Comparison of ENCODE assay signal across 14 cellular contexts in the genomic region with DNA sequence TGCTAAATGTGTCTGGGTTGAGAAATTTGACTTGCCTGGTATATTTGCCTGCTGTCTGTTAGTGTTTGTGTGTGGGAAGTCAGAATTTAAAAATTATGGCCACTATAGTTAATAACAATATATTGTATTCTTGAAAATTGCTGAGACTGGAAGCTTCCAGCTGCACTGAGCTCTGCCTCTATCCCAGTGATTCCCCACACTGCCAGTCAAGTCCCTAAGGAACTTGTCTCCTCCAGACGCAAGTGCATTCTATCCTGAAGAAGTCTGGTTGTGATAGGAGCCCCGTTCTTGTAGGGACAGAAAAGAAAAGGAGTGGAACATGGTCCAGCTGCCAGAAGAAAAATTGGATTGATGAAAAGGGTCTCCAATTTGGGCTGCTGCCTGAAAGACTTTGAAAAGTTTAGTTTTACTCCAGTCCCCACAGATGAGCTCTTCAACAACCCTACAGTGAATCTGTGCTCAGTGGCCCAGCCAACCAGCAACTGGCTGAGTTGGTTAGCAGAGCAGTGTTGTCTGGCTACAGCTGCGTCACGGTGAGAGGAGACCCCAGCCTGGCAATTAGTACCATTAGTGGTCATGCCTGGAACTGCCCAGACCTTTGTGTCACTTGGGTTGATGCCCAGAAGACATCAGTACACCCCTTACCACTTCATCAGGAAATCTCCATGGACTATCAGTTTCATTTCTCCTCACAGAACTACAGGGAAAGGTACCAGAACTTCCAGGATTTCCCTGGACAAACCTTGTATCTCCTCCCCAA.
DNase-seq lines count a peak whose midpoint lies in the region; ATAC-seq and TF ChIP-seq lines count a peak whose summit lies in the region.
"Had no signal": no experiment of that assay in that cellular context is flagged by ENCODE, and none has a peak within 500 bp of the region (broad histone marks: within the 10 kb centered on the region; RNA-seq: fewer than 3 reads in every experiment).

No MANE protein-coding gene starts in this region.

- H2BK5ac ChIP-seq in IMR-90 (ENCODE audit: low read depth, low read length, poor library complexity, severe bottlenecking), result peak overlapping the region; percentile 93

- peak overlapping the region; percentile 86 for H2BK120ac ChIP-seq in IMR-90 (ENCODE audit: low read depth, low read length)

- no peaks in the 10 kb centered on the region for H3K79me2 ChIP-seq in PC-9 (ENCODE audit: low read depth)

- peak overlapping the region; percentile 35; the same call in 1 of the 2 replicates for H3K9ac ChIP-seq in IMR-90 (ENCODE audit: low read depth, low read length)

- TF ChIP-seq RAD21 in IMR-90 (IDR thresholded peaks at IDR 0.05; ENCODE audit: low read length), result no peak

- H2BK15ac ChIP-seq in IMR-90 (ENCODE audit: low read depth, low read length), result peak overlapping the region; percentile 31; the same call in 2 of the 3 replicates

- H2AFZ ChIP-seq in IMR-90 (replicated peaks; ENCODE audit: low read length, poor library complexity), result peak overlapping the region; percentile 47
- no peak overlapping the region for H2AFZ ChIP-seq in PC-9

- no peaks in the 10 kb centered on the region for H3K36me3 ChIP-seq in IMR-90 (ENCODE audit: control insufficient read depth, insufficient read depth, low read length)
- no peaks in the 10 kb centered on the region for H3K36me3 ChIP-seq in PC-9 (ENCODE audit: low read depth)
- no peaks in the 10 kb centered on the region for H3K36me3 ChIP-seq in left ventricle myocardium inferior
- H3K36me3 ChIP-seq: colonic mucosa, tibial nerve had no signal

- CTCF ChIA-PET in IMR-90 (lab: Yijun Ruan, JAX), result interaction anchor here (1.0 to 1.8 kb wide), 9 partner anchors 52 to 487 kb away, joined by 3 to 7 read pairs (median 5); no protein-coding TSS in a partner anchor
- CTCF ChIA-PET in PC-9 (lab: Charles Lee), result no interaction called here

- peak overlapping the region; percentile 5 for H2AK9ac ChIP-seq in IMR-90 (replicated peaks; ENCODE audit: low read depth, low read length, poor library complexity)

- H2AK5ac ChIP-seq in IMR-90 (ENCODE audit: low read depth, low read length), result peak overlapping the region; percentile 84

- H4K20me1 ChIP-seq in IMR-90 (ENCODE audit: insufficient read depth, low read length), result peaks cover 3% of the 10 kb centered on the region; the same call in 1 of the 2 replicates
- H4K20me1 ChIP-seq in PC-9 (ENCODE audit: insufficient read depth), result no peaks in the 10 kb centered on the region

- H3K4me2 ChIP-seq in IMR-90 (ENCODE audit: low read depth, low read length) (no peak overlapping the region; the same call in 1 of the 2 replicates), PC-9 (peak overlapping the region; percentile 52)

- in situ Hi-C loops in IMR-90 (cut with MboI; ENCODE audit: low sequenced_read_pairs), result no loop called here

- peaks cover 14% of the 10 kb centered on the region for H3K4me1 ChIP-seq in IMR-90 (ENCODE audit: control insufficient read depth, insufficient read depth, low read length)
- peaks cover 24% of the 10 kb centered on the region for H3K4me1 ChIP-seq in PC-9 (replicated peaks; ENCODE audit: insufficient read depth)
- H3K4me1 ChIP-seq in left ventricle myocardium inferior, result peaks cover 3% of the 10 kb centered on the region
- H3K4me1 ChIP-seq: colonic mucosa, foreskin keratinocyte had no signal

- TF ChIP-seq POLR2A in IMR-90 (IDR thresholded peaks at IDR 0.05; ENCODE audit: low read depth, low read length), result no peak

- H3K4me3 ChIP-seq in IMR-90 (ENCODE audit: insufficient read depth, low read depth, low read length), result no peak overlapping the region
- H3K4me3 ChIP-seq in PC-9, result no peak overlapping the region
- H3K4me3 ChIP-seq in left ventricle myocardium inferior, result no peak overlapping the region
- H3K4me3 ChIP-seq: colonic mucosa, tibial nerve had no signal

- peak overlapping the region; percentile 45 to 78 for H4K8ac ChIP-seq in IMR-90 (ENCODE audit: low read depth in 2 of 2, low read length in 2 of 2)

- intact Hi-C loops in IMR-90 (cut with micrococcal nuclease) (loop anchor here (1.0 to 2.0 kb wide), 2 partner anchors 170 to 302 kb away; no protein-coding TSS in a partner anchor), PC-9 (cut with micrococcal nuclease; ENCODE audit: unreplicated experiment) (loop anchor here (1.0 to 5.0 kb wide), 6 partner anchors 52 to 480 kb away; no protein-coding TSS in a partner anchor), left ventricle myocardium inferior (cut with micrococcal nuclease) (no loop called here), sciatic nerve (cut with DNase I) (no loop called here)

- peak overlapping the region; percentile 88 for H3K4ac ChIP-seq in IMR-90 (ENCODE audit: low read depth, low read length)

- H3K9me1 ChIP-seq in IMR-90 (ENCODE audit: insufficient read depth, low read length), result peaks cover 16% of the 10 kb centered on the region

- TF ChIP-seq CTCF in IMR-90 (conservative IDR thresholded peaks at IDR 0.05; ENCODE audit: low read depth, low read length) (no peak), PC-9 (conservative IDR thresholded peaks at IDR 0.05) (no peak), left ventricle myocardium inferior (IDR thresholded peaks at IDR 0.05; ENCODE audit: borderline replicate concordance) (no peak)

- DNase-seq in IMR-90 (no peak), PC-9 (no peak), left ventricle myocardium inferior (no peak), sciatic nerve (ENCODE audit: low spot score) (no peak), SK-N-DZ (ENCODE audit: low spot score) (no peak)
- DNase-seq in NK-92 treated with Interleukin-12 subunit alpha and Interleukin-12 subunit beta, amount 100 ng/mL, for 24 hours (lab: John Stamatoyannopoulos, UW), result no peak
- DNase-seq: activated CD4-positive, CD25-positive, alpha-beta regulatory T cell treated with anti-CD3 and anti-CD28 coated beads, Interleukin-2, amount 50 U/mL, for 72 hours; activated gamma-delta T cell; colonic mucosa; left colon had no signal

- dilution Hi-C loops in IMR-90 (cut with HindIII; ENCODE audit: low sequenced_read_pairs, unreplicated experiment), result no loop called here

- H3K18ac ChIP-seq in IMR-90 (ENCODE audit: low read depth, low read length), result peak overlapping the region; percentile 80

- BruUV-seq in IMR-90 (replicated peaks; lab: Mats Ljungman, UMichigan) (no TSS peak), PC-9 (replicated peaks; lab: Mats Ljungman, UMichigan) (no TSS peak)

- ATAC-seq in IMR-90 (ENCODE audit: low read depth), result peak; percentile 7; the same call in 1 of the 2 replicates
- ATAC-seq in sciatic nerve, result peak; percentile 35
- no peak for ATAC-seq in HG02884 (IDR thresholded peaks at IDR 0.05; ENCODE audit: unreplicated experiment)
- ATAC-seq: left colon; stimulated activated effector memory CD8-positive, alpha-beta T cell treated with anti-CD3 and anti-CD28 coated beads, Interleukin-12 subunit alpha, Interleukin-12 subunit beta, amount 100 ng/mL, for 72 hours had no signal

- H3K9me2 ChIP-seq in PC-9 (ENCODE audit: insufficient read depth), result no peaks in the 10 kb centered on the region

- no peaks in the 10 kb centered on the region for H3K27me3 ChIP-seq in IMR-90 (ENCODE audit: control insufficient read depth, insufficient read depth, low read length)
- H3K27me3 ChIP-seq in PC-9 (ENCODE audit: insufficient read depth, low read depth), result no peaks in the 10 kb centered on the region
- H3K27me3 ChIP-seq in left ventricle myocardium inferior (ENCODE audit: low read depth), result no peaks in the 10 kb centered on the region
- H3K27me3 ChIP-seq: colonic mucosa, tibial nerve had no signal

- POLR2A ChIA-PET in IMR-90 (lab: Charles Lee; ENCODE audit: unreplicated experiment), result no interaction called here
- POLR2A ChIA-PET in PC-9 (lab: Charles Lee; ENCODE audit: unreplicated experiment), result no interaction called here

- H4K5ac ChIP-seq in IMR-90 (ENCODE audit: low read depth, low read length), result peak overlapping the region; percentile 73

- H4K91ac ChIP-seq in IMR-90 (ENCODE audit: insufficient read depth, low read depth, low read length), result peak overlapping the region; percentile 91

- no CpG with 5 or more reads among the region's 4 CpGs for WGBS in IMR-90 (ENCODE audit: extremely low coverage in 2 of 2, insufficient read length in 1 of 2), 2 experiments

- H3K27ac ChIP-seq in IMR-90 (ENCODE audit: insufficient read depth, low read length) (peak overlapping the region; percentile 76), PC-9 (peak overlapping the region; percentile 74; the same call in 1 of the 2 replicates), left ventricle myocardium inferior (replicated peaks) (peak overlapping the region; percentile 68)
- H3K27ac ChIP-seq: colonic mucosa, foreskin keratinocyte had no signal

- no peaks in the 10 kb centered on the region for H3K79me1 ChIP-seq in IMR-90 (ENCODE audit: low read depth in 1 of 2, low read length in 2 of 2)

- peak overlapping the region; percentile 85 for H2BK20ac ChIP-seq in IMR-90 (ENCODE audit: low read depth, low read length)

- peak overlapping the region; percentile 60 for H3K23ac ChIP-seq in IMR-90 (ENCODE audit: low read depth, low read length)

- peak overlapping the region; percentile 47 for H3K14ac ChIP-seq in IMR-90 (replicated peaks; ENCODE audit: low read depth, low read length)

- H3F3A ChIP-seq in PC-9 (ENCODE audit: insufficient read depth, low read depth), result peaks cover 11% of the 10 kb centered on the region; the same call in 1 of the 2 replicates

- H3K9me3 ChIP-seq in IMR-90 (ENCODE audit: control insufficient read depth, insufficient read depth, low read length) (no peaks in the 10 kb centered on the region), PC-9 (ENCODE audit: insufficient read depth, low read depth) (no peaks in the 10 kb centered on the region), left ventricle myocardium inferior (replicated peaks) (no peaks in the 10 kb centered on the region)
- H3K9me3 ChIP-seq: colonic mucosa, tibial nerve had no signal

- peak overlapping the region; percentile 64; the same call in 1 of the 2 replicates for H3K56ac ChIP-seq in IMR-90 (ENCODE audit: extremely low read depth, insufficient read depth, low read length)

TF ChIP-seq in IMR-90, 13 proteins besides CTCF, POLR2A, EP300 and RAD21 (continues in another document):
- TF ChIP-seq MXI1 (IDR thresholded peaks at IDR 0.05; ENCODE audit: borderline replicate concordance, low read depth, low read length) (no peak), BHLHE40 (IDR thresholded peaks at IDR 0.05; ENCODE audit: low read depth, low read length) (no peak), CEBPB (IDR thresholded peaks at IDR 0.05; ENCODE audit: low read depth, low read length) (no peak), RFX5 (IDR thresholded peaks at IDR 0.05; ENCODE audit: low read depth, low read length) (no peak)
- TF ChIP-seq, protein P1, sequence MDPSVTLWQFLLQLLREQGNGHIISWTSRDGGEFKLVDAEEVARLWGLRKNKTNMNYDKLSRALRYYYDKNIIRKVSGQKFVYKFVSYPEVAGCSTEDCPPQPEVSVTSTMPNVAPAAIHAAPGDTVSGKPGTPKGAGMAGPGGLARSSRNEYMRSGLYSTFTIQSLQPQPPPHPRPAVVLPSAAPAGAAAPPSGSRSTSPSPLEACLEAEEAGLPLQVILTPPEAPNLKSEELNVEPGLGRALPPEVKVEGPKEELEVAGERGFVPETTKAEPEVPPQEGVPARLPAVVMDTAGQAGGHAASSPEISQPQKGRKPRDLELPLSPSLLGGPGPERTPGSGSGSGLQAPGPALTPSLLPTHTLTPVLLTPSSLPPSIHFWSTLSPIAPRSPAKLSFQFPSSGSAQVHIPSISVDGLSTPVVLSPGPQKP (IDR thresholded peaks at IDR 0.05; ENCODE audit: borderline replicate concordance, low read depth, low read length), result no peak

Comparison
In these comparisons a context has a peak if more than half of its experiments do, and no peak if none do; other contexts are left out.
1. intact Hi-C loops: an anchor here in IMR-90 (1.0 to 2.0 kb wide) and PC-9 (1.0 to 5.0 kb wide); none called in left ventricle myocardium inferior and sciatic nerve.